22 cellular contexts compared by ENCODE assay signal in the genomic region with DNA sequence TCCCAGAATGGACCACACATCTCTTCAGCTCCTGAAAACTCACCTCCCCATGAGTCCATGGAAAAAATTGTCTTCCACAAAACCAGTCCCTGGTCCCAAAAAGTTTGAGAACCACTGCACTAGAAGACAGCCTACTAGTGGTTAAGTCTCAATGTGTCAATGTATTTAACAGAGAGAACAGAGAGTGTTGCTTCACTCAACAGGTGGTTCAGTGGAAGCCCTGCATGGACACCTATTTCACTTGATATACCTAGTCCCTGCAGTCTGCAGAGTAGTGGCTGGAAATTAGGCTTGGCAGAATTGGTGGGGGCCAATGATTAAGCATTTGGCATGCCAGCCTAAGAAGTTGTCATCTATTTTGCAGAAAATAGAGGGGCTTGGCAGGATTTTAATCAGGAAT. TPM values are rescaled to one million over a fixed set of nuclear protein-coding genes. Genes with fewer than 3 reads are reported as not detected.
"Had no signal": no experiment of that assay in that cellular context is flagged by ENCODE, and none has a peak within 500 bp of the region (broad histone marks: within the 10 kb centered on the region; RNA-seq: fewer than 3 reads in every experiment).

No MANE protein-coding gene starts in this region.

- H3K4me1 ChIP-seq: neural progenitor cell, sigmoid colon, tibial nerve had no signal

- H3K9me3 Mint-ChIP-seq: activated B cell treated with CpG ODN at 0.5 μM for 24 hours, brain, neural progenitor cell had no signal

- H3K4me3 ChIP-seq: esophagus squamous epithelium, neural progenitor cell, ovary, sigmoid colon, SJCRH30, spleen, tibial nerve had no signal

- H3K27ac Mint-ChIP-seq: activated B cell treated with CpG ODN at 0.5 μM for 24 hours, brain, neural progenitor cell had no signal

- H3K27ac ChIP-seq: esophagus squamous epithelium, neural progenitor cell, ovary, sigmoid colon, SJCRH30, spleen, tibial nerve had no signal

- DNase-seq: activated B cell treated with CpG ODN at 0.5 μM for 24 hours; activated CD4-positive, alpha-beta T cell treated with anti-CD3 and anti-CD28 coated beads, Interleukin-2, amount 50 U/mL, for 4 hours; activated CD8-positive, alpha-beta memory T cell treated with anti-CD3 and anti-CD28 coated beads, Interleukin-2, amount 10 ng/mL, durations not matched to agents 7 days and 5 days; activated gamma-delta T cell treated with Interleukin-2 at 50 U/mL for 16 hours; activated T-cell treated with anti-CD3 and anti-CD28 coated beads, Interleukin-2, amount 50 U/mL, for 4 hours; central memory CD4-positive, alpha-beta T cell; cortex of kidney; effector CD4-positive, alpha-beta T cell; esophagus squamous epithelium; hippocampal formation; midbrain; ovary; sigmoid colon; SJCRH30; spleen had no signal

- H3K36me3 Mint-ChIP-seq: brain, neural progenitor cell had no signal

- ATAC-seq: activated CD8-positive, alpha-beta memory T cell treated with anti-CD3 and anti-CD28 coated beads, Interleukin-2, amount 10 ng/mL, durations not matched to agents 7 days and 5 days; activated T-cell treated with anti-CD3 and anti-CD28 coated beads, Interleukin-2, amount 50 U/mL, for 4 hours; left lobe of liver had no signal

- H3K9me3 ChIP-seq: esophagus squamous epithelium, ovary, sigmoid colon, SJCRH30, spleen, tibial nerve had no signal

- H3K27me3 Mint-ChIP-seq: activated B cell treated with CpG ODN at 0.5 μM for 24 hours; activated CD8-positive, alpha-beta memory T cell treated with anti-CD3 and anti-CD28 coated beads, Interleukin-2, amount 10 ng/mL, durations not matched to agents 7 days and 5 days had no signal

- H3K27me3 ChIP-seq: esophagus squamous epithelium, neural progenitor cell, ovary, sigmoid colon, SJCRH30, spleen, tibial nerve had no signal

- H3K36me3 ChIP-seq: esophagus squamous epithelium, neural progenitor cell, ovary, sigmoid colon, SJCRH30, tibial nerve had no signal

- H3K4me3 Mint-ChIP-seq: activated B cell treated with CpG ODN at 0.5 μM for 24 hours; activated CD8-positive, alpha-beta memory T cell treated with anti-CD3 and anti-CD28 coated beads, Interleukin-2, amount 10 ng/mL, durations not matched to agents 7 days and 5 days; brain; neural progenitor cell had no signal

RNA-seq across cellular contexts. Expression of a gene that starts 58.8 kb away (rescaled TPM):
- total RNA-seq: activated B cell treated with CpG ODN at 0.5 μM for 24 hours, endothelial cell of umbilical vein, esophagus squamous epithelium, left lobe of liver, lung microvascular endothelial cell, myocyte, sigmoid colon, SJCRH30, spleen, tibial nerve had no signal
